8 cellular contexts compared by ENCODE assay signal in the genomic region with DNA sequence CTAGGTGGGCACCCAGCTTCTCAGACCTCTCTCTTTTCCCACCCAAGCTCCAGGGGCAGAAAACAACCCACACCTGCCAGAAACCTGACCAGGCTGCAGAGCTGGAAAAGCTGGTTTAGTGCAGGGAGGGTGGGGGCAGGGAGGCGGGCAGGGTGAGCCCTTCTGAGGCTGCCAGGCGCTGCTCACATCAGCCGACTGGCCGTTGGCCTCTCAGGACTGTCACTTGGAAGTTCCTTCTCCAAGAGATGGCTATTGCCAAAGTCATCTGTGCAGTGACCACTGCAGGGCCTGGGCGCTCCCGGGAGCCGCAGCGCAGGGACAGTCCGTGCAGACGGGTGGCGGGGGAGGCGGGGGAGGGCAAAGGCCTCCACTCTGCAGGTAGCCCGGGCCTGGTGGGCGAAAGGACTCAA.
DNase-seq lines count a peak whose midpoint lies in the region; ATAC-seq and TF ChIP-seq lines count a peak whose summit lies in the region.

No MANE protein-coding gene starts in this region.

- intact Hi-C loops in CD4-positive, alpha-beta memory T cell (cut with micrococcal nuclease): loop anchor here (1.0 to 10.0 kb wide), 4 partner anchors 30 to 208 kb away; partner anchors contain the start of gene IER5L

- H3K4me3 ChIP-seq in CD4-positive, alpha-beta memory T cell (ENCODE audit: low read length in 2 of 2): peak overlapping the region in 1 of 2 donors; percentile 56
- peak overlapping the region; percentile 27 to 38 for H3K4me3 ChIP-seq in cardiac fibroblast (replicated peaks in 1 of 2; ENCODE audit: low read depth in 2 of 2, low read length in 2 of 2)

- H3K27me3 Mint-ChIP-seq in CD4-positive, alpha-beta memory T cell: no peaks in the 10 kb centered on the region

- no peak for DNase-seq in CD4-positive, alpha-beta memory T cell
- DNase-seq in NCI-H1105 treated with DMSO at 0.1 percent for 48 hours (lab: John Stamatoyannopoulos, UW) (peak; percentile 74), cardiac fibroblast (ENCODE audit: low read depth in 2 of 2) (no peak), left lobe of liver (ENCODE audit: low spot score) (peak; percentile 83), hippocampal formation (lab: John Stamatoyannopoulos, UW) (no peak)

- peaks cover 0 to 13% (median 4%) of the 10 kb centered on the region in 4 donors for H3K4me1 Mint-ChIP-seq in CD4-positive, alpha-beta memory T cell

- H3K4me1 ChIP-seq in CD4-positive, alpha-beta memory T cell (ENCODE audit: insufficient read depth, low read length): peaks cover 11% of the 10 kb centered on the region

- H3K36me3 Mint-ChIP-seq in CD4-positive, alpha-beta memory T cell: no peaks in the 10 kb centered on the region

- H3K36me3 ChIP-seq in CD4-positive, alpha-beta memory T cell (ENCODE audit: insufficient read depth, low read length): no peaks in the 10 kb centered on the region

- H3K27me3 ChIP-seq in CD4-positive, alpha-beta memory T cell (ENCODE audit: insufficient read depth, low read length): no peaks in the 10 kb centered on the region

- CTCF ChIA-PET in CD4-positive, alpha-beta memory T cell (lab: Charles Lee; ENCODE audit: partially characterized antibody): interaction anchor here (0.7 to 1.7 kb wide), 10 partner anchors 37 to 1223 kb away, joined by 3 to 6 read pairs (median 4); partner anchors contain the start of gene IER5L

- peak overlapping the region in 3 of 7 donors; percentile 13 to 66 (median 16) for H3K27ac Mint-ChIP-seq in CD4-positive, alpha-beta memory T cell

- POLR2A ChIA-PET in CD4-positive, alpha-beta memory T cell (lab: Charles Lee; ENCODE audit: partially characterized antibody): interaction anchor here (0.6 to 3.6 kb wide), 18 partner anchors 30 to 228 kb away, joined by 3 to 32 read pairs (median 6); partner anchors contain the start of gene IER5L

- H3K9me3 ChIP-seq in CD4-positive, alpha-beta memory T cell (ENCODE audit: control insufficient read depth in 1 of 2, low read length in 2 of 2): no peaks in the 10 kb centered on the region

- H3K4me3 Mint-ChIP-seq in CD4-positive, alpha-beta memory T cell: peak overlapping the region in 7 of 8 donors; percentile 38 to 79 (median 60)

- ATAC-seq in left lobe of liver (peak; percentile 88), GM21381 (IDR thresholded peaks at IDR 0.05; ENCODE audit: unreplicated experiment) (no peak), HG03442 (IDR thresholded peaks at IDR 0.05; ENCODE audit: unreplicated experiment) (no peak)

- TF ChIP-seq CTCF in cardiac fibroblast (IDR thresholded peaks at IDR 0.05; ENCODE audit: low read depth, low read length): no peak

- peak overlapping the region; percentile 42 for H3K27ac ChIP-seq in CD4-positive, alpha-beta memory T cell (ENCODE audit: low read depth, low read length)
- H3K27ac ChIP-seq in temporal lobe (ENCODE audit: low read depth, low read length): peak overlapping the region; percentile 83

- H3K9me3 Mint-ChIP-seq in CD4-positive, alpha-beta memory T cell: no peaks in the 10 kb centered on the region

Comparison
In these comparisons a context has a peak if more than half of its experiments do, and no peak if none do; other contexts are left out.
1. DNase-seq: peak in NCI-H1105 treated with DMSO at 0.1 percent for 48 hours (single experiment) and left lobe of liver (single experiment); none in CD4-positive, alpha-beta memory T cell (0 of 5), cardiac fibroblast (0 of 2) and hippocampal formation (0 of 2).